In genomic region chr2:179593323-179593722, GRCh38 we compare ENCODE assay signal across 35 cellular contexts.
"Had no signal": no experiment of that assay in that cellular context is flagged by ENCODE, and none has a peak within 500 bp of the region (broad histone marks: within the 10 kb centered on the region; RNA-seq: fewer than 3 reads in every experiment).

No MANE protein-coding gene starts in this region.

- H3K4me1 Mint-ChIP-seq: activated CD4-positive, alpha-beta memory T cell treated with anti-CD3 and anti-CD28 coated beads, Interleukin-2, amount 10 ng/mL, durations not matched to agents 7 days and 5 days; activated CD4-positive, alpha-beta T cell treated with anti-CD3 and anti-CD28 coated beads, Interleukin-2, amount 10 ng/mL, durations not matched to agents 7 days and 5 days; activated naive CD4-positive, alpha-beta T cell treated with anti-CD3 and anti-CD28 coated beads, Interleukin-2, amount 50 U/mL, for 24 hours; activated naive CD8-positive, alpha-beta T cell treated with anti-CD3 and anti-CD28 coated beads for 36 hours; activated naive CD8-positive, alpha-beta T cell treated with anti-CD3 and anti-CD28 coated beads, Interleukin-2, amount 50 U/mL, for 24 hours; activated T-helper 17 cell treated with anti-CD3 and anti-CD28 coated beads, Interleukin-2, amount 50 U/mL, for 72 hours had no signal

- H3K36me3 Mint-ChIP-seq: activated naive CD4-positive, alpha-beta T cell treated with anti-CD3 and anti-CD28 coated beads, Interleukin-2, amount 50 U/mL, for 24 hours; activated naive CD8-positive, alpha-beta T cell treated with anti-CD3 and anti-CD28 coated beads for 36 hours; brain; WTC11 had no signal

- H3K4me3 ChIP-seq: adrenal gland, breast epithelium, cardiac muscle cell, colonic mucosa, dorsolateral prefrontal cortex, heart right ventricle had no signal

- ATAC-seq: activated naive CD8-positive, alpha-beta T cell treated with anti-CD3 and anti-CD28 coated beads, Interleukin-2, amount 50 U/mL, for 24 hours; activated T-cell treated with anti-CD3 and anti-CD28 coated beads, Interleukin-2, amount 50 U/mL, for 72 hours; activated T-helper 17 cell treated with anti-CD3 and anti-CD28 coated beads, Interleukin-2, amount 50 U/mL, for 72 hours; esophagus mucosa; heart right ventricle; WTC11 had no signal

- H3K9me3 ChIP-seq: adrenal gland, breast epithelium, colonic mucosa had no signal

- H3K36me3 ChIP-seq: adrenal gland, breast epithelium, cardiac muscle cell, colonic mucosa, heart right ventricle had no signal

- H3K4me3 Mint-ChIP-seq: activated CD4-positive, alpha-beta memory T cell treated with anti-CD3 and anti-CD28 coated beads, Interleukin-2, amount 10 ng/mL, durations not matched to agents 7 days and 5 days; activated CD4-positive, alpha-beta T cell treated with anti-CD3 and anti-CD28 coated beads, Interleukin-2, amount 10 ng/mL, durations not matched to agents 7 days and 5 days; activated naive CD4-positive, alpha-beta T cell treated with anti-CD3 and anti-CD28 coated beads for 36 hours; activated naive CD4-positive, alpha-beta T cell treated with anti-CD3 and anti-CD28 coated beads, Interleukin-2, amount 50 U/mL, for 24 hours; activated naive CD8-positive, alpha-beta T cell treated with anti-CD3 and anti-CD28 coated beads for 36 hours; activated naive CD8-positive, alpha-beta T cell treated with anti-CD3 and anti-CD28 coated beads, Interleukin-2, amount 50 U/mL, for 24 hours; activated T-cell treated with anti-CD3 and anti-CD28 coated beads, Interleukin-2, amount 50 U/mL, for 24 hours; activated T-cell treated with anti-CD3 and anti-CD28 coated beads, Interleukin-2, amount 50 U/mL, for 72 hours; activated T-helper 17 cell treated with anti-CD3 and anti-CD28 coated beads, Interleukin-2, amount 50 U/mL, for 72 hours; brain; dendritic cell treated with granulocyte-macrophage colony-stimulating factor and Interleukin-4, amounts not matched to agents 40 ng/mL and 50 ng/mL, for 4 days; endodermal cell; WTC11 had no signal

- H3K27me3 Mint-ChIP-seq: activated CD4-positive, alpha-beta memory T cell treated with anti-CD3 and anti-CD28 coated beads, Interleukin-2, amount 10 ng/mL, durations not matched to agents 7 days and 5 days; activated CD4-positive, alpha-beta T cell treated with anti-CD3 and anti-CD28 coated beads, Interleukin-2, amount 10 ng/mL, durations not matched to agents 7 days and 5 days; activated naive CD4-positive, alpha-beta T cell treated with anti-CD3 and anti-CD28 coated beads, Interleukin-2, amount 50 U/mL, for 24 hours; activated naive CD8-positive, alpha-beta T cell treated with anti-CD3 and anti-CD28 coated beads, Interleukin-2, amount 50 U/mL, for 24 hours; dendritic cell treated with granulocyte-macrophage colony-stimulating factor and Interleukin-4, amounts not matched to agents 40 ng/mL and 50 ng/mL, for 4 days had no signal

- H3K4me1 ChIP-seq: adrenal gland, breast epithelium, colonic mucosa had no signal

- H3K27me3 ChIP-seq: adrenal gland, breast epithelium, cardiac muscle cell, colonic mucosa, dorsolateral prefrontal cortex, heart right ventricle had no signal

- H3K27ac ChIP-seq: adrenal gland, breast epithelium, cardiac muscle cell, colonic mucosa, dorsolateral prefrontal cortex, VCaP had no signal

- H3K27ac Mint-ChIP-seq: activated CD4-positive, alpha-beta memory T cell treated with anti-CD3 and anti-CD28 coated beads, Interleukin-2, amount 10 ng/mL, durations not matched to agents 7 days and 5 days; activated CD4-positive, alpha-beta T cell treated with anti-CD3 and anti-CD28 coated beads, Interleukin-2, amount 10 ng/mL, durations not matched to agents 7 days and 5 days; activated naive CD4-positive, alpha-beta T cell treated with anti-CD3 and anti-CD28 coated beads for 36 hours; activated naive CD4-positive, alpha-beta T cell treated with anti-CD3 and anti-CD28 coated beads, Interleukin-2, amount 50 U/mL, for 24 hours; activated naive CD8-positive, alpha-beta T cell treated with anti-CD3 and anti-CD28 coated beads for 36 hours; activated naive CD8-positive, alpha-beta T cell treated with anti-CD3 and anti-CD28 coated beads, Interleukin-2, amount 50 U/mL, for 24 hours; activated T-cell treated with anti-CD3 and anti-CD28 coated beads, Interleukin-2, amount 50 U/mL, for 24 hours; activated T-cell treated with anti-CD3 and anti-CD28 coated beads, Interleukin-2, amount 50 U/mL, for 72 hours; activated T-helper 17 cell treated with anti-CD3 and anti-CD28 coated beads, Interleukin-2, amount 50 U/mL, for 72 hours; brain; dendritic cell treated with granulocyte-macrophage colony-stimulating factor and Interleukin-4, amounts not matched to agents 40 ng/mL and 50 ng/mL, for 4 days; endodermal cell; WTC11 had no signal

- H3K9me3 Mint-ChIP-seq: activated CD4-positive, alpha-beta memory T cell treated with anti-CD3 and anti-CD28 coated beads, Interleukin-2, amount 10 ng/mL, durations not matched to agents 7 days and 5 days; activated CD4-positive, alpha-beta T cell treated with anti-CD3 and anti-CD28 coated beads, Interleukin-2, amount 10 ng/mL, durations not matched to agents 7 days and 5 days; activated naive CD4-positive, alpha-beta T cell treated with anti-CD3 and anti-CD28 coated beads for 36 hours; activated naive CD4-positive, alpha-beta T cell treated with anti-CD3 and anti-CD28 coated beads, Interleukin-2, amount 50 U/mL, for 24 hours; activated naive CD8-positive, alpha-beta T cell treated with anti-CD3 and anti-CD28 coated beads for 36 hours; activated naive CD8-positive, alpha-beta T cell treated with anti-CD3 and anti-CD28 coated beads, Interleukin-2, amount 50 U/mL, for 24 hours; activated T-cell treated with anti-CD3 and anti-CD28 coated beads, Interleukin-2, amount 50 U/mL, for 24 hours; activated T-cell treated with anti-CD3 and anti-CD28 coated beads, Interleukin-2, amount 50 U/mL, for 72 hours; activated T-helper 17 cell treated with anti-CD3 and anti-CD28 coated beads, Interleukin-2, amount 50 U/mL, for 72 hours; brain; dendritic cell treated with granulocyte-macrophage colony-stimulating factor and Interleukin-4, amounts not matched to agents 40 ng/mL and 50 ng/mL, for 4 days; endodermal cell; WTC11 had no signal

- DNase-seq: activated CD4-positive, alpha-beta memory T cell treated with anti-CD3 and anti-CD28 coated beads, Interleukin-2, amount 10 ng/mL, durations not matched to agents 7 days and 5 days; activated CD4-positive, alpha-beta T cell treated with anti-CD3 and anti-CD28 coated beads for 1 hour; activated CD4-positive, alpha-beta T cell treated with anti-CD3 and anti-CD28 coated beads for 4 hours; activated CD4-positive, alpha-beta T cell treated with anti-CD3 and anti-CD28 coated beads, Interleukin-2, amount 10 ng/mL, durations not matched to agents 7 days and 5 days; activated CD4-positive, alpha-beta T cell treated with anti-CD3 and anti-CD28 coated beads, Interleukin-2, amount 50 U/mL, for 4 hours; activated CD8-positive, alpha-beta memory T cell treated with anti-CD3 and anti-CD28 coated beads, Interleukin-2, amount 50 U/mL, for 48 hours; activated effector memory CD4-positive, alpha-beta T cell treated with Interleukin-2 at 50 U/mL for 16 hours; activated naive CD4-positive, alpha-beta T cell treated with anti-CD3 and anti-CD28 coated beads for 36 hours; activated naive CD8-positive, alpha-beta T cell treated with anti-CD3 and anti-CD28 coated beads for 36 hours; activated naive CD8-positive, alpha-beta T cell treated with anti-CD3 and anti-CD28 coated beads, Interleukin-2, amount 50 U/mL, for 24 hours; activated T-cell treated with anti-CD3 and anti-CD28 coated beads for 4 hours; activated T-cell treated with anti-CD3 and anti-CD28 coated beads, Interleukin-2, amount 50 U/mL, for 24 hours; activated T-cell treated with anti-CD3 and anti-CD28 coated beads, Interleukin-2, amount 50 U/mL, for 72 hours; adrenal gland; amygdala; aorta; central memory CD4-positive, alpha-beta T cell; cerebellar nuclear complex; colonic mucosa; dorsolateral prefrontal cortex; effector memory CD4-positive, alpha-beta T cell; endodermal cell; foreskin fibroblast; glutamatergic neuron; heart right ventricle; T-helper 2 cell had no signal
